22 cellular contexts compared by ENCODE assay signal in genomic region chr9:127550277-127550676, GRCh38.
DNase-seq lines count a peak whose midpoint lies in the region; ATAC-seq and TF ChIP-seq lines count a peak whose summit lies in the region.
"Had no signal": no experiment of that assay in that cellular context is flagged by ENCODE, and none has a peak within 500 bp of the region (broad histone marks: within the 10 kb centered on the region; RNA-seq: fewer than 3 reads in every experiment).

No MANE protein-coding gene starts in this region.

- H3K9me3 Mint-ChIP-seq in CD4-positive, alpha-beta memory T cell, result no peaks in the 10 kb centered on the region
- no peaks in the 10 kb centered on the region for H3K9me3 Mint-ChIP-seq in CD4-positive, alpha-beta T cell
- H3K9me3 Mint-ChIP-seq: activated naive CD8-positive, alpha-beta T cell treated with anti-CD3 and anti-CD28 coated beads, Interleukin-2, amount 10 ng/mL, durations not matched to agents 7 days and 5 days; endodermal cell; stimulated activated memory B cell treated with anti-CD40 and anti-IgM and Interleukin-4, amounts not matched to agents 10 μg/mL and 1 μg/mL and 100 μg/mL, for 72 hours had no signal

- peaks cover 7% of the 10 kb centered on the region for H3K4me1 ChIP-seq in CD4-positive, alpha-beta memory T cell (ENCODE audit: insufficient read depth, low read length)
- peaks cover 29% of the 10 kb centered on the region for H3K4me1 ChIP-seq in RWPE2 (ENCODE audit: insufficient read depth, poor library complexity, severe bottlenecking)
- H3K4me1 ChIP-seq in esophagus squamous epithelium, result peaks cover 38 to 98% (median 61%) of the 10 kb centered on the region in 3 donors
- peaks cover 80% of the 10 kb centered on the region for H3K4me1 ChIP-seq in skeletal muscle satellite cell (ENCODE audit: control insufficient read depth, insufficient read depth, low read length)
- H3K4me1 ChIP-seq in esophagus muscularis mucosa, result peaks cover 39 to 87% (median 79%) of the 10 kb centered on the region in 4 donors

- ATAC-seq in RWPE2 (ENCODE audit: low read depth), result no peak
- ATAC-seq in HG03457 (IDR thresholded peaks at IDR 0.05; ENCODE audit: unreplicated experiment), result no peak
- ATAC-seq in HG03097 (IDR thresholded peaks at IDR 0.05; ENCODE audit: low FRiP score, unreplicated experiment), result no peak
- ATAC-seq in CD4-positive, alpha-beta T cell (ENCODE audit: poor library complexity), result no peak
- ATAC-seq: stimulated activated memory B cell treated with anti-CD40 and anti-IgM and Interleukin-4, amounts not matched to agents 10 μg/mL and 1 μg/mL and 100 μg/mL, for 72 hours had no signal

- no peak for TF ChIP-seq POLR2A in esophagus squamous epithelium (IDR thresholded peaks at IDR 0.05)
- TF ChIP-seq POLR2A in esophagus muscularis mucosa (IDR thresholded peaks at IDR 0.05; ENCODE audit: low read depth), result no peak

- intact Hi-C loops in CD4-positive, alpha-beta memory T cell (cut with micrococcal nuclease), result no loop called here
- intact Hi-C loops in esophagus squamous epithelium (cut with DNase I) (no loop called here), esophagus muscularis mucosa (cut with DNase I) (no loop called here)
- intact Hi-C loops in CD4-positive, alpha-beta T cell (cut with DNase I, micrococcal nuclease), result no loop called here

- H3K27ac ChIP-seq in CD4-positive, alpha-beta memory T cell (ENCODE audit: low read depth, low read length), result no peak overlapping the region
- peak overlapping the region; percentile 9 for H3K27ac ChIP-seq in RWPE2 (ENCODE audit: poor library complexity, severe bottlenecking)
- H3K27ac ChIP-seq in esophagus squamous epithelium, result peak overlapping the region; percentile 0 to 61 (median 51)
- peak overlapping the region in 1 of 4 donors; percentile 15 for H3K27ac ChIP-seq in esophagus muscularis mucosa (replicated peaks in 1 of 4)
- H3K27ac ChIP-seq in CD4-positive, alpha-beta T cell (ENCODE audit: low read depth, low read length), result no peak overlapping the region

- H3K36me3 ChIP-seq in CD4-positive, alpha-beta memory T cell (ENCODE audit: insufficient read depth, low read length), result no peaks in the 10 kb centered on the region
- H3K36me3 ChIP-seq in RWPE2 (ENCODE audit: low read depth) (peaks cover 55% of the 10 kb centered on the region), esophagus squamous epithelium (peaks cover 0 to 59% (median 22%) of the 10 kb centered on the region in 3 donors), skeletal muscle satellite cell (ENCODE audit: insufficient read depth, low read length) (peaks cover 60% of the 10 kb centered on the region), esophagus muscularis mucosa (peaks cover 0 to 5% (median 2%) of the 10 kb centered on the region in 4 donors)

- CTCF ChIA-PET in CD4-positive, alpha-beta memory T cell (lab: Charles Lee; ENCODE audit: partially characterized antibody), result no interaction called here
- CTCF ChIA-PET in CD4-positive, alpha-beta T cell (lab: Charles Lee), result no interaction called here

- no peak for TF ChIP-seq CTCF in RWPE2 (IDR thresholded peaks at IDR 0.05; ENCODE audit: poor library complexity, severe bottlenecking)
- no peak for TF ChIP-seq CTCF in esophagus squamous epithelium (IDR thresholded peaks at IDR 0.05)
- no peak for TF ChIP-seq CTCF in esophagus muscularis mucosa (IDR thresholded peaks at IDR 0.05)
- no peak for TF ChIP-seq CTCF in CD4-positive, alpha-beta T cell (IDR thresholded peaks at IDR 0.05)

- H3K9ac ChIP-seq in skeletal muscle satellite cell (ENCODE audit: low read depth, low read length), result no peak overlapping the region

- no peaks in the 10 kb centered on the region for H3K36me3 Mint-ChIP-seq in CD4-positive, alpha-beta memory T cell
- H3K36me3 Mint-ChIP-seq in CD4-positive, alpha-beta T cell (ENCODE audit: low read depth), result no peaks in the 10 kb centered on the region
- H3K36me3 Mint-ChIP-seq: stimulated activated memory B cell treated with anti-CD40 and anti-IgM and Interleukin-4, amounts not matched to agents 10 μg/mL and 1 μg/mL and 100 μg/mL, for 72 hours had no signal

- POLR2A ChIA-PET in CD4-positive, alpha-beta memory T cell (lab: Charles Lee; ENCODE audit: partially characterized antibody), result no interaction called here
- POLR2A ChIA-PET in CD4-positive, alpha-beta T cell (lab: Charles Lee), result no interaction called here

- TF ChIP-seq EP300 in esophagus muscularis mucosa (IDR thresholded peaks at IDR 0.05), result no peak

- peak overlapping the region in 5 of 7 donors; percentile 3 to 91 (median 12) for H3K27ac Mint-ChIP-seq in CD4-positive, alpha-beta memory T cell
- H3K27ac Mint-ChIP-seq in CD4-positive, alpha-beta T cell, result no peak overlapping the region
- H3K27ac Mint-ChIP-seq: activated naive CD8-positive, alpha-beta T cell treated with anti-CD3 and anti-CD28 coated beads, Interleukin-2, amount 10 ng/mL, durations not matched to agents 7 days and 5 days; endodermal cell; stimulated activated memory B cell treated with anti-CD40 and anti-IgM and Interleukin-4, amounts not matched to agents 10 μg/mL and 1 μg/mL and 100 μg/mL, for 72 hours had no signal

- H3K4me3 Mint-ChIP-seq in CD4-positive, alpha-beta memory T cell, result no peak overlapping the region
- H3K4me3 Mint-ChIP-seq in CD4-positive, alpha-beta T cell, result no peak overlapping the region
- H3K4me3 Mint-ChIP-seq: activated naive CD8-positive, alpha-beta T cell treated with anti-CD3 and anti-CD28 coated beads, Interleukin-2, amount 10 ng/mL, durations not matched to agents 7 days and 5 days; endodermal cell; stimulated activated memory B cell treated with anti-CD40 and anti-IgM and Interleukin-4, amounts not matched to agents 10 μg/mL and 1 μg/mL and 100 μg/mL, for 72 hours had no signal

- no peaks in the 10 kb centered on the region for H3K9me3 ChIP-seq in CD4-positive, alpha-beta memory T cell (ENCODE audit: control insufficient read depth in 1 of 2, low read length in 2 of 2)
- H3K9me3 ChIP-seq in RWPE2 (ENCODE audit: severe bottlenecking) (no peaks in the 10 kb centered on the region), esophagus squamous epithelium (no peaks in the 10 kb centered on the region), skeletal muscle satellite cell (replicated peaks; ENCODE audit: low read length) (no peaks in the 10 kb centered on the region), esophagus muscularis mucosa (no peaks in the 10 kb centered on the region)
- no peaks in the 10 kb centered on the region for H3K9me3 ChIP-seq in CD4-positive, alpha-beta T cell (ENCODE audit: control insufficient read depth, low read length)
- H3K9me3 ChIP-seq: heart left ventricle, left lung, testis had no signal

- DNase-seq in CD4-positive, alpha-beta memory T cell, result no peak
- DNase-seq in RWPE2 (ENCODE audit: low spot score), result no peak
- no peak for DNase-seq in esophagus squamous epithelium (lab: John Stamatoyannopoulos, UW)
- no peak for DNase-seq in esophagus muscularis mucosa (ENCODE audit: extremely low spot score)
- no peak for DNase-seq in CD4-positive, alpha-beta T cell
- DNase-seq: activated effector memory CD4-positive, alpha-beta T cell treated with Interleukin-2 at 50 U/mL for 16 hours; activated naive CD8-positive, alpha-beta T cell treated with anti-CD3 and anti-CD28 coated beads, Interleukin-2, amount 10 ng/mL, durations not matched to agents 7 days and 5 days; endodermal cell; heart left ventricle; NCI-H1092 treated with DMSO at 0.1 percent for 48 hours; NCI-H2081 treated with DMSO at 0.1 percent for 48 hours; OCI-M1; SHP77 treated with DMSO at 0.1 percent for 48 hours; stimulated activated CD4-positive, alpha-beta T cell treated with anti-CD3 and anti-CD28 coated beads, Interleukin-2, amount 100 ng/mL, for 24 hours; T-helper 1 cell; testis had no signal

- no peaks in the 10 kb centered on the region for H3K27me3 Mint-ChIP-seq in CD4-positive, alpha-beta memory T cell
- H3K27me3 Mint-ChIP-seq in CD4-positive, alpha-beta T cell, result no peaks in the 10 kb centered on the region
- H3K27me3 Mint-ChIP-seq: activated naive CD8-positive, alpha-beta T cell treated with anti-CD3 and anti-CD28 coated beads, Interleukin-2, amount 10 ng/mL, durations not matched to agents 7 days and 5 days had no signal

- WGBS in esophagus squamous epithelium, 2 donors, result 100% methylated on average over 1 of the region's 1 CpG; no CpG with 5 or more reads in 1 of the 2 donors
- no CpG with 5 or more reads among the region's 1 CpG for WGBS in esophagus muscularis mucosa

- no peak overlapping the region for H3K4me3 ChIP-seq in CD4-positive, alpha-beta memory T cell (ENCODE audit: low read length in 2 of 2)
- H3K4me3 ChIP-seq in RWPE2 (ENCODE audit: severe bottlenecking) (no peak overlapping the region), esophagus squamous epithelium (no peak overlapping the region), skeletal muscle satellite cell (ENCODE audit: low read length) (no peak overlapping the region), esophagus muscularis mucosa (no peak overlapping the region)
- H3K4me3 ChIP-seq: heart left ventricle, left lung, skin epidermis, testis had no signal

- peak overlapping the region; percentile 18 for H3K4me2 ChIP-seq in skeletal muscle satellite cell (ENCODE audit: low read length)

- H3K4me1 Mint-ChIP-seq in CD4-positive, alpha-beta memory T cell, result peaks cover 9 to 37% (median 22%) of the 10 kb centered on the region in 4 donors
- H3K4me1 Mint-ChIP-seq in CD4-positive, alpha-beta T cell (ENCODE audit: low read depth), result no peaks in the 10 kb centered on the region
- H3K4me1 Mint-ChIP-seq: stimulated activated memory B cell treated with anti-CD40 and anti-IgM and Interleukin-4, amounts not matched to agents 10 μg/mL and 1 μg/mL and 100 μg/mL, for 72 hours had no signal

- no peaks in the 10 kb centered on the region for H3K27me3 ChIP-seq in CD4-positive, alpha-beta memory T cell (ENCODE audit: insufficient read depth, low read length)
- H3K27me3 ChIP-seq in RWPE2 (ENCODE audit: insufficient read depth, poor library complexity, severe bottlenecking) (no peaks in the 10 kb centered on the region), esophagus squamous epithelium (no peaks in the 10 kb centered on the region), skeletal muscle satellite cell (ENCODE audit: control insufficient read depth, insufficient read depth, low read length) (no peaks in the 10 kb centered on the region), esophagus muscularis mucosa (no peaks in the 10 kb centered on the region)
- no peaks in the 10 kb centered on the region for H3K27me3 ChIP-seq in CD4-positive, alpha-beta T cell (ENCODE audit: control insufficient read depth, insufficient read depth, low read length)
- H3K27me3 ChIP-seq: heart left ventricle, left lung, testis had no signal

Comparison
In these comparisons a context has a peak if more than half of its experiments do, and no peak if none do; other contexts are left out.
1. H3K27ac ChIP-seq: peak in RWPE2 (single experiment) and esophagus squamous epithelium (4 of 4); none in CD4-positive, alpha-beta memory T cell (single experiment) and CD4-positive, alpha-beta T cell (single experiment).